In the genomic region with DNA sequence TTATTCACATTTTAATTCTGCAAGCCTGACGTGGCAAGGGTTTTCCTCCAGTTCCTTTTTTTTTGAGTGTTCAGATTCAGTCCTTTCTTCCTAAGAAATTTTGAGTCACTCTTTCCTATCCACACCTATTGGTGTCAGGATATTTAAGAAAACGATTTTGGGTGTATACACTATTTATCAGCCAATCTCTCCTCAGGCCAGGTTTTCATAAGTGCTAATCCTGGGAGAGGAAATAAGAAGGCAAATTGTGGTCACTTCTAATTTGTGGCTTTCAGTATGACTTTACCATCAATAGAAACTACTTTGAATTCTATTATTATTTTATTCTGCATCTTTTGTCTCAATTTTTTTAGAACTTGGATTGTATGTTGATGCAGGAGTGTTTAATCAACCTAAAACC, we compare ENCODE assay signal across 24 cellular contexts.
"Had no signal": no experiment of that assay in that cellular context is flagged by ENCODE, and none has a peak within 500 bp of the region (broad histone marks: within the 10 kb centered on the region; RNA-seq: fewer than 3 reads in every experiment).

No MANE protein-coding gene starts in this region.

- H3K36me3 ChIP-seq: SJCRH30 had no signal

- H3K4me3 ChIP-seq: SJCRH30 had no signal

- FAIRE-seq: HepG2 had no signal

- H3K27ac ChIP-seq: RWPE1, SJCRH30 had no signal

- H3K4me1 ChIP-seq: SJCRH30 had no signal

- ATAC-seq: HepG2, Panc1, PC-3, SK-N-SH treated with all-trans-retinoic acid at 6 μM for 48 hours had no signal

- H3K27me3 ChIP-seq: SJCRH30 had no signal

- DNase-seq: IMR-90, Karpas-422, KG1, MV-4-11, NCI-H1048, NCI-H1105, NCI-H1417, NCI-H146, NCI-H1694 treated with DMSO at 0.1 percent for 48 hours, NCI-H1930, NCI-H2081, NCI-H2107, NCI-H2227 treated with DMSO at 0.1 percent for 48 hours, NCI-H524, NCI-H526 treated with DMSO at 0.1 percent for 48 hours, NCI-H748 treated with DMSO at 0.1 percent for 48 hours, PC-3, SHP77 treated with DMSO at 0.1 percent for 48 hours, SJCRH30, T-helper 1 cell had no signal

- H3K9me3 ChIP-seq: SJCRH30 had no signal
